ENCODE assay signal across 2 cellular contexts in the genomic region with DNA sequence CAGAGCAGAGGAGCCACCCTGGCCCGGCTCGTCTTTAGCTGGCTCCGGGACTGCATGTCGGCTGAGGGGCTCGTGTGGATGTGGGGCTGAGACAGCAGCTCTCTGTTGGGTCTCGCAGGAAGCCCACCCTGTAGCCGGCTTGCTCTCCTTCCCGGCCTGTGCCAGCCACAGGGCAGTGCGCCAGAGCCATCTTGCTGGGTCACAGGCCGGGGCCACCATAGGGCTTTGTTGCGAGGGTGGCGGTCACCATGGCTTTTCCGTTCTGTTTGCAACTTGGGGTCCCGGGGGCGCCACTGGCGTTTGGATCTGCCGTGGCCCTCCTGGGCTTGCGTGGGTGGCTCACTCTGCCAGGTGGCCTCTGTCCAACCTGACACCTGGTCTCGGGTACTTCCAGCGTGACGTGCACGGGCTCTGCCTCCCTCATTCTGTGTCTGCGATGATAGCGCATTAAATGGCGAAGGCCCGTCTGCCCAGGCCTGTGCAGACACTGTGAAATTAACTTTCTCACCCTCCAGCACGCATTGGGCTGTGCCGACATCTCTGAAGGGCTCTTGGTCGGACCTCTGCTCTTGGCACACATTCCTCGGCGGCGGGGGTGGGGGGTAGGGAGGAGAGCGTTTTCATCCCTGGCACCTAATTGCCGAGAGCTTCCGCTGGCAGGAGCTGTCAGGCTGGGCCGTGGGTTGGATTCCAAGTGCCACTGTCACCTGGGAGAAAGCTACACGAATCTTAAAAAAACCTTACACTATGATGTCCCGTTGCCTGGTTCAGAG.
TF ChIP-seq lines count a peak whose summit lies in the region.

No MANE protein-coding gene starts in this region.

TF ChIP-seq in HepG2, 621 proteins besides CTCF, POLR2A, EP300 and RAD21:
- TF ChIP-seq AGO2 (optimal IDR thresholded peaks at IDR 0.05; ENCODE audit: low read depth, low read length): peak; percentile 57
- no peak for TF ChIP-seq ZBTB1 (CRISPR knock-in tag; IDR thresholded peaks at IDR 0.05; ENCODE audit: borderline replicate concordance)

TF ChIP-seq in H1, 55 proteins besides CTCF, POLR2A, EP300 and RAD21:
- TF ChIP-seq, protein P1, sequence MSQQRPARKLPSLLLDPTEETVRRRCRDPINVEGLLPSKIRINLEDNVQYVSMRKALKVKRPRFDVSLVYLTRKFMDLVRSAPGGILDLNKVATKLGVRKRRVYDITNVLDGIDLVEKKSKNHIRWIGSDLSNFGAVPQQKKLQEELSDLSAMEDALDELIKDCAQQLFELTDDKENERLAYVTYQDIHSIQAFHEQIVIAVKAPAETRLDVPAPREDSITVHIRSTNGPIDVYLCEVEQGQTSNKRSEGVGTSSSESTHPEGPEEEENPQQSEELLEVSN (IDR thresholded peaks at IDR 0.05): no peak
- TF ChIP-seq MAFK (IDR thresholded peaks at IDR 0.05; ENCODE audit: low read depth, low read length): no peak
- no peak for TF ChIP-seq BACH1 (IDR thresholded peaks at IDR 0.05; ENCODE audit: low read length)
- TF ChIP-seq GTF2F1 (IDR thresholded peaks at IDR 0.05; ENCODE audit: borderline replicate concordance, low read depth, low read length): no peak
- TF ChIP-seq GABPA (IDR thresholded peaks at IDR 0.05; ENCODE audit: borderline replicate concordance, insufficient read depth, low read length): no peak
- no peak for TF ChIP-seq TBP (IDR thresholded peaks at IDR 0.05; ENCODE audit: low read depth, low read length)
- TF ChIP-seq SRF (IDR thresholded peaks at IDR 0.05; ENCODE audit: low read depth, low read length): no peak
TF ChIP-seq in H1: peak in this region for 0.
